Comparison of ENCODE assay signal across 7 cellular contexts in the genomic region with DNA sequence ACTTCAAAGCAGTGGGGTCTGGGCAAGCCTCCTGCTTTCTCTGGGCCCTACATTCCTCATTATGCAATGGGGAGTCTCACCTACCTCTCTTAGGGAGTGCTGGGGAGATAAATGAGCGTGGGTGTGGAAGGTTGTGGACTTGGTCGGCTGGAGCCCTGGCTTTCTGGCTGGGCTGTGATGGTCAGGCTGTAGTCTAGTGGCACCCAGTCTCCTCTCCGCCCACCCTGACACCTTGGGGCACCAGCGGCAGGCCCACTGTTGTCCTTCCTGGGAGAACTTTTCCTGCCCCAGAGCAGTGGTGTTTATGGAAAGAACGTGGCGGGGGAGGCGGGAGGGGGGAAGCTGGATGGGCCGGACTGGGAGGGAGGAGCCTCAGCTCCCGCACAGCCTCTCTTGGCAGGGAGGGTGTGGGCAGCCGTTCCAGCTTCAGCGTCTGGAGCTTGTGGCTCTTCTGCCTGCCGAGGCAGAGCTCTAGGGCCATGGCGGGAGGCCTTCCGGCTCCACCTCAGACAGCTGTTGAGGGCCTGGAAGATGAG. TPM values are rescaled to one million over a fixed set of nuclear protein-coding genes. Genes with fewer than 3 reads are reported as not detected.
DNase-seq lines count a peak whose midpoint lies in the region; ATAC-seq and TF ChIP-seq lines count a peak whose summit lies in the region.

No MANE protein-coding gene starts in this region.

- peak overlapping the region; percentile 78 for H3K27ac Mint-ChIP-seq in dendritic cell treated with granulocyte-macrophage colony-stimulating factor and Interleukin-4, amounts not matched to agents 40 ng/mL and 50 ng/mL, for 4 days
- no peak overlapping the region for H3K27ac Mint-ChIP-seq in effector memory CD8-positive, alpha-beta T cell

- no peaks in the 10 kb centered on the region for H3K36me3 ChIP-seq in upper lobe of left lung
- no peaks in the 10 kb centered on the region for H3K36me3 ChIP-seq in A673 (ENCODE audit: insufficient read depth, low read length, poor library complexity, severe bottlenecking)

- CTCF ChIA-PET in A673 (lab: Charles Lee) = no interaction called here

- ATAC-seq in left lobe of liver (peak; percentile 49), upper lobe of left lung (ENCODE audit: low FRiP score in 2 of 2) (peak; percentile 39 to 87)
- no peak for ATAC-seq in effector memory CD8-positive, alpha-beta T cell (replicated peaks)

- H3K9me3 ChIP-seq in upper lobe of left lung (peaks cover 0 to 7% (median 5%) of the 10 kb centered on the region in 4 donors), A673 (ENCODE audit: low read depth, low read length, poor library complexity, severe bottlenecking) (peaks cover 7% of the 10 kb centered on the region)

- no peak for TF ChIP-seq EP300 in upper lobe of left lung (IDR thresholded peaks at IDR 0.05)

- H3K27ac ChIP-seq in upper lobe of left lung (no peak overlapping the region), A673 (ENCODE audit: low read depth, low read length, poor library complexity, severe bottlenecking) (no peak overlapping the region)

- no TSS peak for BruUV-seq in A673 (replicated peaks; lab: Mats Ljungman, UMichigan)

- POLR2A ChIA-PET in A673 (lab: Charles Lee; ENCODE audit: low non-redundant PET) = no interaction called here

- H3K9me3 Mint-ChIP-seq in dendritic cell treated with granulocyte-macrophage colony-stimulating factor and Interleukin-4, amounts not matched to agents 40 ng/mL and 50 ng/mL, for 4 days = peaks cover 16% of the 10 kb centered on the region
- H3K9me3 Mint-ChIP-seq in effector memory CD8-positive, alpha-beta T cell = peaks cover 0 to 5% of the 10 kb centered on the region in 2 donors

- WGBS in upper lobe of left lung, 2 donors = 25 to 59% methylated on average over 4 to 14 of the region's 14 CpGs

- peaks cover 85% of the 10 kb centered on the region for H3K36me3 Mint-ChIP-seq in dendritic cell treated with granulocyte-macrophage colony-stimulating factor and Interleukin-4, amounts not matched to agents 40 ng/mL and 50 ng/mL, for 4 days (ENCODE audit: low read depth)
- no peaks in the 10 kb centered on the region for H3K36me3 Mint-ChIP-seq in effector memory CD8-positive, alpha-beta T cell (ENCODE audit: insufficient read depth)

- no peaks in the 10 kb centered on the region for H3K27me3 Mint-ChIP-seq in dendritic cell treated with granulocyte-macrophage colony-stimulating factor and Interleukin-4, amounts not matched to agents 40 ng/mL and 50 ng/mL, for 4 days
- H3K27me3 Mint-ChIP-seq in effector memory CD8-positive, alpha-beta T cell = peaks cover 38 to 79% of the 10 kb centered on the region in 2 donors

- no peaks in the 10 kb centered on the region for H3K27me3 ChIP-seq in upper lobe of left lung
- H3K27me3 ChIP-seq in A673 (replicated peaks; ENCODE audit: insufficient read depth, low read depth, low read length, poor library complexity) = peaks cover 28% of the 10 kb centered on the region

- H3K4me1 ChIP-seq in upper lobe of left lung = peaks cover 27 to 42% (median 36%) of the 10 kb centered on the region in 4 donors
- H3K4me1 ChIP-seq in A673 (ENCODE audit: insufficient read depth, low read length, poor library complexity, severe bottlenecking) = no peaks in the 10 kb centered on the region

- H3K4me3 ChIP-seq in upper lobe of left lung = no peak overlapping the region
- H3K4me3 ChIP-seq in A673 (ENCODE audit: low read depth, low read length, poor library complexity, severe bottlenecking) = no peak overlapping the region

- DNase-seq in NCI-H2227 treated with DMSO at 0.1 percent for 48 hours (lab: John Stamatoyannopoulos, UW) (peak; percentile 2), left lobe of liver (ENCODE audit: low spot score) (no peak), upper lobe of left lung (peak; percentile 31 to 66), NCI-H128 (lab: John Stamatoyannopoulos, UW; ENCODE audit: unreplicated experiment) (no peak), A673 (ENCODE audit: low spot score) (no peak)
- no peak for DNase-seq in effector memory CD8-positive, alpha-beta T cell

- peaks cover 79% of the 10 kb centered on the region for H3K4me1 Mint-ChIP-seq in dendritic cell treated with granulocyte-macrophage colony-stimulating factor and Interleukin-4, amounts not matched to agents 40 ng/mL and 50 ng/mL, for 4 days (ENCODE audit: low read depth)
- peaks cover 9 to 11% of the 10 kb centered on the region in 2 donors for H3K4me1 Mint-ChIP-seq in effector memory CD8-positive, alpha-beta T cell (ENCODE audit: low read depth in 2 of 2)

- peak overlapping the region; percentile 76 for H3K4me3 Mint-ChIP-seq in dendritic cell treated with granulocyte-macrophage colony-stimulating factor and Interleukin-4, amounts not matched to agents 40 ng/mL and 50 ng/mL, for 4 days
- H3K4me3 Mint-ChIP-seq in effector memory CD8-positive, alpha-beta T cell = no peak overlapping the region

- intact Hi-C loops in dendritic cell treated with granulocyte-macrophage colony-stimulating factor and Interleukin-4, amounts not matched to agents 40 ng/mL and 50 ng/mL, for 4 days (cut with micrococcal nuclease) = no loop called here
- intact Hi-C loops in A673 (cut with micrococcal nuclease; ENCODE audit: unreplicated experiment) = no loop called here

- no peak for TF ChIP-seq POLR2A in upper lobe of left lung (IDR thresholded peaks at IDR 0.05)

- TF ChIP-seq CTCF in upper lobe of left lung (IDR thresholded peaks at IDR 0.05) = no peak
- no peak for TF ChIP-seq CTCF in A673 (conservative IDR thresholded peaks at IDR 0.05; ENCODE audit: low read depth, low read length)

RNA-seq across cellular contexts. Expression of a gene that starts 4.1 kb away (rescaled TPM):
- total RNA-seq in left lobe of liver (2.0 TPM), upper lobe of left lung (10 to 100 TPM in 2 of 6 donors, 1 to 10 TPM in 4; 5.0 to 21.4 (median 8.5) TPM), A673 (2021) (not detected in 2 replicates)

Comparison
In these comparisons a context has a peak if more than half of its experiments do, and no peak if none do; other contexts are left out.
1. DNase-seq: peak in NCI-H2227 treated with DMSO at 0.1 percent for 48 hours (single experiment) and upper lobe of left lung (2 of 2); none in left lobe of liver (single experiment), NCI-H128 (single experiment), A673 (single experiment) and effector memory CD8-positive, alpha-beta T cell (0 of 3).